Comparison of ENCODE assay signal across 10 cellular contexts in the genomic region with DNA sequence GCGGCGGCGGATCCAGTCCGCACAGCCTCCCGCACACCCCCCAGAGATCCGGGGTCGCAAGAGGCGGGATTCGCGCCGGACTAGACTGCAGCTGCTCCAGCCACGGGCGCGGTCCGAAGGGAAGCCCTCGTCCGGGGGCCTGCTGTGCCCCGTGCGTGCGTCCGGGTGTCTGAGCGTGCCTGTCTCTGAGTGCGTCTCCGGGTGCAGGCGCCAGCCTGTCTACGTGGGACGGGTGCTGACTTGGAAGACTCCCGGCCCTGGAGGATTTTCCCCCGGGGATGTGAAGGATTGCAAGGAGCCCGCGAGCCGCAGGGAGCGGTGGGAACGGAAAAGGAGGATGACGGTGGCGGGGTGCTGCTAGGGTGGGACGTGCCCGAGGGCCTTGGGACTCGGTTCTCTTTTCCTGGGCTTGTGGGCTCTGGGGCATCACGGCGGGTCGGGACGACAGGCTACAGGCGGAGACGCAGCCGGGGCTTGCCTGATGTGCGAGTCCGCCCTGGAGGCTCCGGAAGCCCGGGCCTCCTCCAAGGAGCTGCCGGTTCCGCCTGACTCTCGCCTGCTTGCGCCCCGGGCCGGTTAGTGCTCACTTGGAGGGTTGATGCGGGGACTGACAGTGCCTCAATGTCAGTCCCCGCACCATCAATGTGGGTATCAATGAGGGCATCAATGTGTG. TPM values are rescaled to one million over a fixed set of nuclear protein-coding genes. Genes with fewer than 3 reads are reported as not detected.
DNase-seq lines count a peak whose midpoint lies in the region; ATAC-seq and TF ChIP-seq lines count a peak whose summit lies in the region.
"Had no signal": no experiment of that assay in that cellular context is flagged by ENCODE, and none has a peak within 500 bp of the region (broad histone marks: within the 10 kb centered on the region; RNA-seq: fewer than 3 reads in every experiment).

No MANE protein-coding gene starts in this region.

- DNase-seq in CD1c-positive myeloid dendritic cell (ENCODE audit: extremely low spot score) (peak; percentile 52), body of pancreas (peak in 2 of 4 donors; percentile 21 to 45), prostate gland (ENCODE audit: low spot score) (no peak), caudate nucleus (lab: John Stamatoyannopoulos, UW) (no peak), PC-3 (no peak), DMS 273 treated with DMSO at 0.1 percent for 48 hours (lab: John Stamatoyannopoulos, UW) (no peak), GM13976 (ENCODE audit: low spot score) (no peak)
- DNase-seq: NCI-H1694, T-helper 17 cell had no signal

- intact Hi-C loops in body of pancreas (cut with DNase I) = no loop called here
- intact Hi-C loops in prostate gland (cut with DNase I) = no loop called here
- intact Hi-C loops in PC-3 (cut with micrococcal nuclease) = no loop called here

- no peak overlapping the region for H3K4me2 ChIP-seq in PC-3 (ENCODE audit: low read length)

- no TSS peak for BruUV-seq in PC-3 (replicated peaks; lab: Mats Ljungman, UMichigan)

- TF ChIP-seq POLR2A in body of pancreas (IDR thresholded peaks at IDR 0.05) (peak in 2 of 3 donors; percentile 29 to 30), prostate gland (IDR thresholded peaks at IDR 0.05) (no peak)

- H3K4me1 ChIP-seq in body of pancreas (peaks cover 19% of the 10 kb centered on the region), prostate gland (replicated peaks) (no peaks in the 10 kb centered on the region), PC-3 (ENCODE audit: insufficient read depth, low read length) (no peaks in the 10 kb centered on the region)

- POLR2A ChIA-PET in PC-3 (lab: Charles Lee; ENCODE audit: unreplicated experiment) = no interaction called here

- H2AFZ ChIP-seq in PC-3 (ENCODE audit: low read length) = no peak overlapping the region

- H3K27me3 ChIP-seq in body of pancreas = no peaks in the 10 kb centered on the region
- no peaks in the 10 kb centered on the region for H3K27me3 ChIP-seq in prostate gland (replicated peaks; ENCODE audit: insufficient read depth)
- peaks cover 75% of the 10 kb centered on the region for H3K27me3 ChIP-seq in PC-3 (ENCODE audit: low read length)

- H3K9me2 ChIP-seq in PC-3 (replicated peaks; ENCODE audit: low read length) = no peaks in the 10 kb centered on the region

- TF ChIP-seq CTCF in body of pancreas (IDR thresholded peaks at IDR 0.05) = no peak
- no peak for TF ChIP-seq CTCF in prostate gland (IDR thresholded peaks at IDR 0.05)
- no peak for TF ChIP-seq CTCF in PC-3 (conservative IDR thresholded peaks at IDR 0.05; ENCODE audit: low read depth, low read length)
- no peak for TF ChIP-seq CTCF in GM13976 (IDR thresholded peaks at IDR 0.05; ENCODE audit: borderline replicate concordance, control extremely low read depth, extremely low read depth, insufficient read depth, missing control alignments)

- CTCF ChIA-PET in PC-3 (lab: Charles Lee) = no interaction called here

- no peaks in the 10 kb centered on the region for H3F3A ChIP-seq in PC-3 (ENCODE audit: low read length, unreplicated experiment)

- WGBS in body of pancreas, 2 donors = 51 to 73% methylated on average over 34 to 53 of the region's 58 CpGs
- 27% methylated on average over 58 of the region's 58 CpGs for WGBS in prostate gland

- ATAC-seq in body of pancreas = no peak
- ATAC-seq in PC-3 = no peak
- ATAC-seq: T-helper 17 cell had no signal

- no peak overlapping the region for H3K9ac ChIP-seq in PC-3 (ENCODE audit: low read length)

- H3K9me3 ChIP-seq in body of pancreas (no peaks in the 10 kb centered on the region), prostate gland (no peaks in the 10 kb centered on the region), PC-3 (ENCODE audit: low read length) (no peaks in the 10 kb centered on the region)

- no peaks in the 10 kb centered on the region for H3K79me2 ChIP-seq in PC-3 (ENCODE audit: low read length)

- H3K27ac ChIP-seq in body of pancreas (peak overlapping the region in 1 of 4 donors; percentile 55), prostate gland (no peak overlapping the region), caudate nucleus (ENCODE audit: low read depth, low read length) (no peak overlapping the region), PC-3 (ENCODE audit: low read length) (no peak overlapping the region)

- H4K20me1 ChIP-seq in PC-3 (ENCODE audit: low read length) = no peaks in the 10 kb centered on the region

- in situ Hi-C loops in GM13976 (cut with MboI; ENCODE audit: low sequenced_read_pairs, unreplicated experiment) = loop anchor here (10.0 to 25.0 kb wide), 4 partner anchors 421 to 1421 kb away; no protein-coding TSS in a partner anchor

- no peaks in the 10 kb centered on the region for H3K36me3 ChIP-seq in body of pancreas (replicated peaks in 1 of 2; ENCODE audit: insufficient read depth in 1 of 2, low read depth in 2 of 2)
- H3K36me3 ChIP-seq in prostate gland = no peaks in the 10 kb centered on the region
- no peaks in the 10 kb centered on the region for H3K36me3 ChIP-seq in PC-3 (ENCODE audit: low read depth, low read length)

- H3K4me3 ChIP-seq in body of pancreas (no peak overlapping the region), iPS-11a (ENCODE audit: low read depth, low read length) (peak overlapping the region; percentile 28), prostate gland (peak overlapping the region; percentile 4 to 15), PC-3 (ENCODE audit: low read length) (no peak overlapping the region)

RNA-seq across cellular contexts. Expression of gene MAFB, which starts 5.7 kb away (rescaled TPM):
- 10 to 100 TPM; 21.1 to 22.1 TPM for total RNA-seq in body of pancreas
- 10 to 100 TPM; 34.0 to 49.5 TPM for total RNA-seq in prostate gland
- 0.04 TPM in 1 of 2 replicates, not detected in the other for total RNA-seq in PC-3 (2014; rRNA removed)

Comparison
In these comparisons a context has a peak if more than half of its experiments do, and no peak if none do; other contexts are left out.
1. H3K4me3 ChIP-seq: peak in iPS-11a (single experiment) and prostate gland (2 of 2); none in body of pancreas (0 of 2) and PC-3 (single experiment).
2. RNA of gene MAFB, which starts 5.7 kb away (total RNA-seq): 34.0 to 49.5 TPM in prostate gland and 21.1 to 22.1 TPM in body of pancreas; 0.04 TPM in PC-3; every median in the first group is over 10 times any median in the second.